Comparison of ENCODE assay signal across 1 cellular context in genomic region chr10:95908450-95908849, GRCh38.
TF ChIP-seq lines count a peak whose summit lies in the region.

No MANE protein-coding gene starts in this region.

TF ChIP-seq in WTC11, 78 proteins besides CTCF, POLR2A, EP300 and RAD21 (continued from another document):
- TF ChIP-seq SOX15 (CRISPR knock-in tag; IDR thresholded peaks at IDR 0.05) (no peak), NFATC4 (CRISPR knock-in tag; IDR thresholded peaks at IDR 0.05) (no peak), MXD4 (CRISPR knock-in tag; IDR thresholded peaks at IDR 0.05; ENCODE audit: borderline replicate concordance) (no peak)
